ENCODE assay signal across 21 cellular contexts in the genomic region with DNA sequence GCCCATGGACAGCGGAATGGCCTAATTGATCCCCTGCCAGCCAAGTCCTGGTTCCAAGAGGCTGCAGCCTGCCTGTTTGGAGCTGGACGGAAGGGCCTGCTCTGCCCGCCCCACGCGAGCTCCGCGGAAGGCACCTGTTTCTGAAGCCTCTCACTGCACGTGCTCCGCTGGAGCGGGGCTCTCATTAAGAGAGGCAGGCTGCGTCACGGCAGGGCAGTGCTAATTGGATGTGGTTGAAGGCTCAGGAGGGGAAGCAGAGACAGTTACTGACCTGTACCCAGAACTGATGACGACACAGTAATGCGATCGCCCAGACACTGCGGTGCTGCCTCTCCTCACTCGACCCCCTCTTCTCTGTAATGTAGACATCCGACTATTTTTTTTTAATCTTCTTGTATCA.
DNase-seq lines count a peak whose midpoint lies in the region; ATAC-seq and TF ChIP-seq lines count a peak whose summit lies in the region.
"Had no signal": no experiment of that assay in that cellular context is flagged by ENCODE, and none has a peak within 500 bp of the region (broad histone marks: within the 10 kb centered on the region; RNA-seq: fewer than 3 reads in every experiment).

No MANE protein-coding gene starts in this region.

- H3K79me2 ChIP-seq in H9 (ENCODE audit: insufficient read depth, low read length): no peaks in the 10 kb centered on the region

- H3K4me1 Mint-ChIP-seq in H9: no peaks in the 10 kb centered on the region

- H3K4ac ChIP-seq in H9 (ENCODE audit: low read depth, low read length): no peak overlapping the region

- no CpG with 5 or more reads among the region's 18 CpGs for WGBS in H9 (ENCODE audit: extremely low coverage, insufficient read length, low lambda C conversion rate)
- 48 to 58% (median 48%) methylated on average over 18 of the region's 18 CpGs for WGBS in ovary, 3 donors

- no peak overlapping the region for H3K9ac ChIP-seq in H9 (ENCODE audit: extremely low read depth, insufficient read length, low read length)

- H3K4me1 ChIP-seq in H9 (ENCODE audit: insufficient read depth, low read length) (no peaks in the 10 kb centered on the region), ovary (ENCODE audit: insufficient read depth) (no peaks in the 10 kb centered on the region)
- H3K4me1 ChIP-seq: Caco-2 had no signal

- TF ChIP-seq CTCF in H9 (conservative IDR thresholded peaks at IDR 0.05) (no peak), ovary (IDR thresholded peaks at IDR 0.05) (no peak)

- no peaks in the 10 kb centered on the region for H3K36me3 ChIP-seq in ovary
- H3K36me3 ChIP-seq: MG63 had no signal

- no peak overlapping the region for H2BK12ac ChIP-seq in H9 (ENCODE audit: insufficient read length, low read depth, low read length)

- no peak overlapping the region for H3K4me3 ChIP-seq in ovary
- H3K4me3 ChIP-seq: MG63 had no signal

- H3K27me3 Mint-ChIP-seq in H9 (ENCODE audit: low read depth): no peaks in the 10 kb centered on the region; the same call in 1 of the 2 replicates
- H3K27me3 Mint-ChIP-seq: CD4-positive, alpha-beta T cell had no signal

- H3K27me3 ChIP-seq in H9 (ENCODE audit: insufficient read depth, low read length) (no peaks in the 10 kb centered on the region), ovary (no peaks in the 10 kb centered on the region)
- H3K27me3 ChIP-seq: MG63 had no signal

- no peak overlapping the region for H4K5ac ChIP-seq in H9 (ENCODE audit: insufficient read length, low read depth, low read length)

- H4K91ac ChIP-seq in H9 (ENCODE audit: insufficient read length, low read depth, low read length): no peak overlapping the region

- no peaks in the 10 kb centered on the region for H3K79me1 ChIP-seq in H9 (ENCODE audit: insufficient read depth, low read depth, low read length, poor library complexity, severe bottlenecking)

- ATAC-seq in HG03039 (IDR thresholded peaks at IDR 0.05; ENCODE audit: unreplicated experiment): no peak

- H2BK15ac ChIP-seq in H9 (ENCODE audit: low read depth, low read length): no peak overlapping the region

- no peak overlapping the region for H2BK20ac ChIP-seq in H9 (ENCODE audit: low read depth, low read length, poor library complexity, severe bottlenecking)

- no peak overlapping the region for H3K18ac ChIP-seq in H9 (ENCODE audit: insufficient read length, low read depth, low read length)

- no peak overlapping the region for H3K4me3 Mint-ChIP-seq in H9
- H3K4me3 Mint-ChIP-seq: CD4-positive, alpha-beta T cell; IgD-negative memory B cell had no signal

- no peak overlapping the region for H3K27ac Mint-ChIP-seq in H9
- H3K27ac Mint-ChIP-seq: CD4-positive, alpha-beta T cell; IgD-negative memory B cell had no signal

- no peak overlapping the region for H2AK5ac ChIP-seq in H9 (ENCODE audit: insufficient read length, low read length)

- TF ChIP-seq EP300 in ovary (IDR thresholded peaks at IDR 0.05): no peak

- H3K9me3 ChIP-seq in H9 (ENCODE audit: control insufficient read depth, low read depth, low read length) (no peaks in the 10 kb centered on the region), ovary (no peaks in the 10 kb centered on the region)
- H3K9me3 ChIP-seq: Caco-2, MG63 had no signal

- no peak overlapping the region for H2BK5ac ChIP-seq in H9 (ENCODE audit: insufficient read length, low read length)

- H3K56ac ChIP-seq in H9 (ENCODE audit: insufficient read length, low read depth, low read length): no peak overlapping the region

- no peak overlapping the region for H2AFZ ChIP-seq in H9 (ENCODE audit: low read length)

- DNase-seq in NCI-H82 (lab: John Stamatoyannopoulos, UW) (peak; percentile 18), NCI-H82 treated with DMSO at 0.1 percent for 48 hours (lab: John Stamatoyannopoulos, UW; ENCODE audit: unreplicated experiment) (no peak), H9 (no peak), islet precursor cell (peak; percentile 43), retina (peak; percentile 78), ovary (no peak), NCI-H446 treated with DMSO at 0.1 percent for 48 hours (lab: John Stamatoyannopoulos, UW) (no peak)
- DNase-seq: 8988T; Caco-2; CD4-positive, alpha-beta T cell; GDM1; HCEC 1CT; Kasumi-1; MG63; NCI-H1092; NCI-H1436 treated with DMSO at 0.1 percent for 48 hours; NCI-H2029 treated with DMSO at 0.1 percent for 48 hours; NCI-H510A treated with DMSO at 0.1 percent for 48 hours; NCI-H774 had no signal

- peak overlapping the region; percentile 44; the same call in 1 of the 2 replicates for H3K14ac ChIP-seq in H9 (ENCODE audit: insufficient read depth, low read length)

- no peak for TF ChIP-seq POLR2A in ovary (IDR thresholded peaks at IDR 0.05)

- intact Hi-C loops in ovary (cut with DNase I): no loop called here

- no peaks in the 10 kb centered on the region for H3K9me3 Mint-ChIP-seq in H9
- H3K9me3 Mint-ChIP-seq: CD4-positive, alpha-beta T cell had no signal

- H3K23ac ChIP-seq in H9 (ENCODE audit: insufficient read length, low read depth, low read length): no peak overlapping the region

- no peak overlapping the region for H2BK120ac ChIP-seq in H9 (ENCODE audit: low read depth, low read length, poor library complexity, severe bottlenecking)

- H3K36me3 Mint-ChIP-seq in H9 (ENCODE audit: insufficient read depth in 1 of 3, low read depth in 3 of 3): peaks cover 0 to 2% (median 0%) of the 10 kb centered on the region in 3 experiments; a peak in 1 of 7 replicates
- H3K36me3 Mint-ChIP-seq: IgD-negative memory B cell had no signal

- no peak overlapping the region for H3T11ph ChIP-seq in H9 (ENCODE audit: low read length)

- peaks cover 4% of the 10 kb centered on the region for H4K20me1 ChIP-seq in H9 (ENCODE audit: control insufficient read depth, insufficient read depth, insufficient read length)

- H3K23me2 ChIP-seq in H9 (ENCODE audit: insufficient read length, low read depth, low read length, poor library complexity, severe bottlenecking): no peaks in the 10 kb centered on the region

- no peak overlapping the region for H4K8ac ChIP-seq in H9 (replicated peaks; ENCODE audit: insufficient read length, low read depth, low read length)

- H3K27ac ChIP-seq in H9 (ENCODE audit: insufficient read length, low read depth, low read length) (no peak overlapping the region), ovary (no peak overlapping the region)

- no peak overlapping the region for H3K4me2 ChIP-seq in H9 (ENCODE audit: insufficient read depth, insufficient read length, low read length)

Comparison
In these comparisons a context has a peak if more than half of its experiments do, and no peak if none do; other contexts are left out.
1. DNase-seq: peak in NCI-H82 (single experiment), islet precursor cell (single experiment) and retina (single experiment); none in NCI-H82 treated with DMSO at 0.1 percent for 48 hours (single experiment), H9 (single experiment), ovary (0 of 5) and NCI-H446 treated with DMSO at 0.1 percent for 48 hours (single experiment).